ENCODE assay signal across 20 cellular contexts in genomic region chrX:6778547-6779231, GRCh38.
DNase-seq lines count a peak whose midpoint lies in the region; ATAC-seq, FAIRE-seq and TF ChIP-seq lines count a peak whose summit lies in the region.
"Had no signal": no experiment of that assay in that cellular context is flagged by ENCODE, and none has a peak within 500 bp of the region (broad histone marks: within the 10 kb centered on the region; RNA-seq: fewer than 3 reads in every experiment).

No MANE protein-coding gene starts in this region.

- no peaks in the 10 kb centered on the region for H3K9me3 ChIP-seq in right atrium auricular region
- H3K9me3 ChIP-seq: spleen, thoracic aorta had no signal

- no peaks in the 10 kb centered on the region for H3K4me1 ChIP-seq in right atrium auricular region
- H3K4me1 ChIP-seq: spleen had no signal

- no peaks in the 10 kb centered on the region for H3K36me3 ChIP-seq in right atrium auricular region
- H3K36me3 ChIP-seq: spleen, thoracic aorta had no signal

- TF ChIP-seq CTCF in right atrium auricular region (IDR thresholded peaks at IDR 0.05) = no peak

- no peaks in the 10 kb centered on the region for H3K27me3 ChIP-seq in right atrium auricular region
- H3K27me3 ChIP-seq: hepatocyte, spleen had no signal

- H3K4me3 ChIP-seq in right atrium auricular region = no peak overlapping the region
- H3K4me3 ChIP-seq: hepatocyte, spleen, thoracic aorta had no signal

- intact Hi-C loops in Right ventricle myocardium inferior (cut with DNase I) = no loop called here

- ATAC-seq in Right ventricle myocardium inferior = peak; percentile 31

- FAIRE-seq in frontal cortex (lab: Jason Lieb, UNC) = no peak
- FAIRE-seq: bronchial epithelial cell, endothelial cell of umbilical vein had no signal

- DNase-seq in Right ventricle myocardium inferior (ENCODE audit: missing footprints) (no peak), right atrium auricular region (ENCODE audit: low spot score) (no peak), frontal cortex (ENCODE audit: low spot score in 2 of 2) (peak; percentile 4 to 7), midbrain (lab: John Stamatoyannopoulos, UW) (peak; percentile 69), superior temporal gyrus (ENCODE audit: extremely low spot score) (peak; percentile 50), NCI-H345 treated with DMSO at 0.1 percent for 48 hours (lab: John Stamatoyannopoulos, UW; ENCODE audit: unreplicated experiment) (no peak), amniotic stem cell (lab: John Stamatoyannopoulos, UW) (no peak)
- no peak for DNase-seq in activated naive CD4-positive, alpha-beta T cell (lab: John Stamatoyannopoulos, UW)
- DNase-seq: activated CD4-positive, alpha-beta memory T cell treated with anti-CD3 and anti-CD28 coated beads, Interleukin-2, amount 10 ng/mL, durations not matched to agents 7 days and 5 days; activated effector memory CD4-positive, alpha-beta T cell treated with Interleukin-2 at 50 U/mL for 16 hours; CD8-positive, alpha-beta memory T cell; naive B cell; NCI-H1105 treated with DMSO at 0.1 percent for 48 hours; RPMI8226; spleen had no signal

- H3K27ac ChIP-seq in right atrium auricular region = no peak overlapping the region
- H3K27ac ChIP-seq: 22Rv1, hepatocyte, spleen, thoracic aorta had no signal

Comparison
In these comparisons a context has a peak if more than half of its experiments do, and no peak if none do; other contexts are left out.
1. DNase-seq: peak in frontal cortex (2 of 2), midbrain (single experiment) and superior temporal gyrus (single experiment); none in Right ventricle myocardium inferior (single experiment), right atrium auricular region (single experiment), NCI-H345 treated with DMSO at 0.1 percent for 48 hours (single experiment), amniotic stem cell (single experiment) and activated naive CD4-positive, alpha-beta T cell (0 of 4).